Comparison of ENCODE assay signal across 21 cellular contexts in genomic region chr18:46573156-46573555, GRCh38.
"Had no signal": no experiment of that assay in that cellular context is flagged by ENCODE, and none has a peak within 500 bp of the region (broad histone marks: within the 10 kb centered on the region; RNA-seq: fewer than 3 reads in every experiment).

No MANE protein-coding gene starts in this region.

- H3K4me2 ChIP-seq: SK-N-SH had no signal

- H3K4me3 ChIP-seq: K562, SJSA1 had no signal

- H3K27ac Mint-ChIP-seq: IgD-negative memory B cell had no signal

- H3K9ac ChIP-seq: SK-N-SH had no signal

- DNase-seq: MV-4-11, NCI-H1048, NCI-H1105, NCI-H1417 treated with DMSO at 0.1 percent for 48 hours, NCI-H146, NCI-H1694 treated with DMSO at 0.1 percent for 48 hours, NCI-H1930, NCI-H2081, NCI-H2107, NCI-H2227 treated with DMSO at 0.1 percent for 48 hours, NCI-H524, NCI-H526 treated with DMSO at 0.1 percent for 48 hours, NCI-H748 treated with DMSO at 0.1 percent for 48 hours, Right ventricle myocardium superior, RPMI8226, SIG-M5, SK-N-SH had no signal

- H3K4me1 ChIP-seq: SJSA1 had no signal

- H3K27ac ChIP-seq: HL-60, SJSA1 had no signal

- H3K9me3 ChIP-seq: SJSA1, SK-N-SH had no signal

- H3K36me3 ChIP-seq: SJSA1 had no signal

- H3K4me3 Mint-ChIP-seq: IgD-negative memory B cell had no signal
